In the genomic region with DNA sequence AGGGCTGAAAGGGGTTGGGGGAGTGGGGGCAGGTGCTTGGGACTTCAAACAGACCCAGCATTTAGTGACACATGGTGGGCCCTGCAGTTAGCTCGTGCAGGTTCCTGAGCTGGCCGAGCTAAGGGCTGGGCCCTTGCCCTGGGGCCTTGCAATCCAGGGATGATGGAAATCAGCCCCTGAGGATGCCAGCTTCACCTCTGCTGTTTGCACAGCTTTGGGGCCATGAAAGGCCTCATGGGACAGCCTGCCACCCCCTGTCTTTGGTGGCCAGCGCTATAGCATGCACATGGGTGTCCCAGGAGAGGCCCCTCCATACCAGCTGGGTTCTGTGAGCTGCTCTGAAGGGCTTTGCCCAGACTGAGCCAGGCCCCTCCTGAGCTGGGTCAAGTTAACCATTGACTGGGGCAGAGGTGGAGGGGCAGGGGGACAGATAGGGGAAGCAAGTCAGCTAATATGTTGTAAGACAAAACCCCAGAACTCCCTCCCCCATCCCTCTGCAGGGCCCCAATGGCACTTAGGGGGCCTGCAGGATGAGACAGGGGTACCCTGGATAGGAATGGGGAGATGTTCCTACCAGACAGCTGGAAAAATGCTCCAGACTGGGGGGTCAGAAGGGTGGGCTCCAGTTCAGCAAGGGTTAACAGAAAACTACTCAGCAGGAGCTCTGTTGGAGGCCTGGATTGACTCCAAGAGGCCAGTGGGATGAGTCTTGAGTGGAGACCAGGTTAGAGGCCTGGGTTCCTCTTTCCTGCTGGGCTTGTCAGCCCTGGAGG, we compare ENCODE assay signal across 15 cellular contexts. TPM values are rescaled to one million over a fixed set of nuclear protein-coding genes. Genes with fewer than 3 reads are reported as not detected.
DNase-seq lines count a peak whose midpoint lies in the region; ATAC-seq, FAIRE-seq and TF ChIP-seq lines count a peak whose summit lies in the region.
"Had no signal": no experiment of that assay in that cellular context is flagged by ENCODE, and none has a peak within 500 bp of the region (broad histone marks: within the 10 kb centered on the region; RNA-seq: fewer than 3 reads in every experiment).

No MANE protein-coding gene starts in this region.

- H3K4ac ChIP-seq in H9 (ENCODE audit: low read depth, low read length) = no peak overlapping the region

- peaks cover 22% of the 10 kb centered on the region for H3K27me3 Mint-ChIP-seq in H9 (ENCODE audit: low read depth)
- H3K27me3 Mint-ChIP-seq: activated CD4-positive, alpha-beta memory T cell treated with anti-CD3 and anti-CD28 coated beads for 36 hours had no signal

- no peak overlapping the region for H2AK5ac ChIP-seq in H9 (ENCODE audit: insufficient read length, low read length)

- H4K8ac ChIP-seq in H9 (replicated peaks; ENCODE audit: insufficient read length, low read depth, low read length) = no peak overlapping the region

- H2AFZ ChIP-seq in H9 (ENCODE audit: low read length) = no peak overlapping the region

- TF ChIP-seq CTCF in H9 (conservative IDR thresholded peaks at IDR 0.05) (no peak), pancreas (IDR thresholded peaks at IDR 0.05) (no peak), vagina (IDR thresholded peaks at IDR 0.05) (no peak)

- H3K4me2 ChIP-seq in H9 (ENCODE audit: insufficient read depth, insufficient read length, low read length) = peak overlapping the region; percentile 22

- no peak overlapping the region for H2BK120ac ChIP-seq in H9 (ENCODE audit: low read depth, low read length, poor library complexity, severe bottlenecking)

- peak overlapping the region; percentile 31; the same call in 1 of the 2 replicates for H3K14ac ChIP-seq in H9 (ENCODE audit: insufficient read depth, low read length)

- H3K27me3 ChIP-seq in H9 (ENCODE audit: insufficient read depth, low read length) (no peaks in the 10 kb centered on the region), pancreas (no peaks in the 10 kb centered on the region), vagina (no peaks in the 10 kb centered on the region)
- H3K27me3 ChIP-seq: MG63 had no signal

- peaks cover 10 to 40% of the 10 kb centered on the region in 2 experiments for H3K4me1 Mint-ChIP-seq in H9

- intact Hi-C loops in pancreas (cut with DNase I) = no loop called here
- intact Hi-C loops in vagina (cut with DNase I) = no loop called here

- H3K36me3 ChIP-seq in pancreas (peaks cover 0 to 12% (median 10%) of the 10 kb centered on the region in 3 donors), vagina (no peaks in the 10 kb centered on the region)
- H3K36me3 ChIP-seq: left ventricle myocardium inferior, MG63 had no signal

- no peak overlapping the region for H3K4me3 Mint-ChIP-seq in H9
- H3K4me3 Mint-ChIP-seq: activated CD4-positive, alpha-beta memory T cell treated with anti-CD3 and anti-CD28 coated beads for 36 hours had no signal

- no peak for TF ChIP-seq POLR2A in vagina (IDR thresholded peaks at IDR 0.05)

- no CpG with 5 or more reads among the region's 3 CpGs for WGBS in H9 (ENCODE audit: extremely low coverage, insufficient read length, low lambda C conversion rate)
- WGBS in pancreas, 2 donors = 4 to 15% methylated on average over 3 of the region's 3 CpGs

- H4K5ac ChIP-seq in H9 (ENCODE audit: insufficient read length, low read depth, low read length) = no peak overlapping the region

- H2BK5ac ChIP-seq in H9 (ENCODE audit: insufficient read length, low read length) = no peak overlapping the region

- peak overlapping the region; percentile 60 to 65 (median 63) for H3K4me3 ChIP-seq in pancreas
- no peak overlapping the region for H3K4me3 ChIP-seq in vagina
- H3K4me3 ChIP-seq: left ventricle myocardium inferior, MG63 had no signal

- H3K9me3 ChIP-seq in H9 (ENCODE audit: control insufficient read depth, low read depth, low read length) (no peaks in the 10 kb centered on the region), pancreas (no peaks in the 10 kb centered on the region), vagina (no peaks in the 10 kb centered on the region)
- H3K9me3 ChIP-seq: left ventricle myocardium inferior, MG63 had no signal

- H3K23ac ChIP-seq in H9 (ENCODE audit: insufficient read length, low read depth, low read length) = no peak overlapping the region

- no peak overlapping the region for H2BK20ac ChIP-seq in H9 (ENCODE audit: low read depth, low read length, poor library complexity, severe bottlenecking)

- FAIRE-seq in pancreas (lab: Jason Lieb, UNC) = no peak

- H3K9ac ChIP-seq in H9 (ENCODE audit: extremely low read depth, insufficient read length, low read length) = no peak overlapping the region

- DNase-seq in H9 (no peak), NCI-H146 treated with DMSO at 0.1 percent for 48 hours (lab: John Stamatoyannopoulos, UW; ENCODE audit: unreplicated experiment) (peak; percentile 69), glomerular visceral epithelial cell (ENCODE audit: extremely low spot score) (peak; percentile 42), pancreas (peak in 4 of 6 donors; percentile 60 to 65 (median 63)), LoVo (ENCODE audit: low spot score) (no peak), vagina (ENCODE audit: extremely low spot score in 2 of 2) (no peak), occipital lobe (lab: John Stamatoyannopoulos, UW) (no peak)
- DNase-seq in activated CD8-positive, alpha-beta memory T cell treated with anti-CD3 and anti-CD28 coated beads, Interleukin-2, amount 50 U/mL, for 48 hours = no peak
- DNase-seq: activated CD4-positive, alpha-beta memory T cell treated with anti-CD3 and anti-CD28 coated beads for 36 hours; activated naive CD4-positive, alpha-beta T cell treated with anti-CD3 and anti-CD28 coated beads, Interleukin-2, amount 50 U/mL, for 16 hours; left ventricle myocardium inferior; MG63; stimulated activated CD4-positive, alpha-beta T cell treated with anti-CD3 and anti-CD28 coated beads, Interleukin-4, amount 100 ng/mL, for 4 hours; T-helper 2 cell had no signal

- H3K4me1 ChIP-seq in H9 (ENCODE audit: insufficient read depth, low read length) (no peaks in the 10 kb centered on the region; the same call in 1 of the 2 replicates), pancreas (peaks cover 30 to 45% (median 43%) of the 10 kb centered on the region in 3 donors), vagina (peaks cover 12% of the 10 kb centered on the region)
- H3K4me1 ChIP-seq: left ventricle myocardium inferior had no signal

- H3K79me2 ChIP-seq in H9 (ENCODE audit: insufficient read depth, low read length) = no peaks in the 10 kb centered on the region

- no peak overlapping the region for H2BK15ac ChIP-seq in H9 (ENCODE audit: low read depth, low read length)

- ATAC-seq in pancreas = peak; percentile 17 to 45 (median 34)

- H3K56ac ChIP-seq in H9 (ENCODE audit: insufficient read length, low read depth, low read length) = no peak overlapping the region

- H3K27ac ChIP-seq in H9 (ENCODE audit: insufficient read length, low read depth, low read length) (no peak overlapping the region), pancreas (peak overlapping the region; percentile 61 to 97 (median 92)), vagina (no peak overlapping the region)
- H3K27ac ChIP-seq: left ventricle myocardium inferior had no signal

- no peak overlapping the region for H4K91ac ChIP-seq in H9 (ENCODE audit: insufficient read length, low read depth, low read length)

- H4K20me1 ChIP-seq in H9 (ENCODE audit: control insufficient read depth, insufficient read depth, insufficient read length) = no peaks in the 10 kb centered on the region

- no peak overlapping the region for H3K18ac ChIP-seq in H9 (ENCODE audit: insufficient read length, low read depth, low read length)

- H3K79me1 ChIP-seq in H9 (ENCODE audit: insufficient read depth, low read depth, low read length, poor library complexity, severe bottlenecking) = no peaks in the 10 kb centered on the region

- no peaks in the 10 kb centered on the region for H3K36me3 Mint-ChIP-seq in H9 (ENCODE audit: insufficient read depth in 1 of 3, low read depth in 3 of 3)
- H3K36me3 Mint-ChIP-seq: activated CD4-positive, alpha-beta memory T cell treated with anti-CD3 and anti-CD28 coated beads for 36 hours had no signal

- H2BK12ac ChIP-seq in H9 (ENCODE audit: insufficient read length, low read depth, low read length) = no peak overlapping the region

- no peaks in the 10 kb centered on the region for H3K23me2 ChIP-seq in H9 (ENCODE audit: insufficient read length, low read depth, low read length, poor library complexity, severe bottlenecking)

- H3T11ph ChIP-seq in H9 (ENCODE audit: low read length) = no peak overlapping the region

- H3K9me3 Mint-ChIP-seq in H9 = no peaks in the 10 kb centered on the region
- H3K9me3 Mint-ChIP-seq: activated CD4-positive, alpha-beta memory T cell treated with anti-CD3 and anti-CD28 coated beads for 36 hours had no signal

- no peak overlapping the region for H3K27ac Mint-ChIP-seq in H9
- H3K27ac Mint-ChIP-seq: activated CD4-positive, alpha-beta memory T cell treated with anti-CD3 and anti-CD28 coated beads for 36 hours had no signal

RNA-seq across cellular contexts. Expression of gene PRR15L, which starts 0.7 kb away (rescaled TPM):
- total RNA-seq in H9 (2021) (not detected in 2 replicates), pancreas (10 to 100 TPM; 26.6 to 68.6 (median 42.7) TPM), vagina (2.2 TPM), occipital lobe (not detected)
- 10 to 100 TPM; 59.9 to 64.9 TPM for polyA plus RNA-seq in pancreas
- total RNA-seq: activated CD4-positive, alpha-beta memory T cell treated with anti-CD3 and anti-CD28 coated beads for 36 hours; cerebellum had no signal

RNA-seq across cellular contexts. Expression of gene CDK5RAP3, which starts 13.9 kb away (rescaled TPM):
- 144 and 149 TPM in 2 replicates for total RNA-seq in H9 (2021)
- 100 to 1,000 TPM; 134 to 234 (median 165) TPM for total RNA-seq in pancreas
- 1,000 to 10,000 TPM; 1,052 to 1,312 TPM for polyA plus RNA-seq in pancreas
- 144 TPM for total RNA-seq in vagina
- total RNA-seq in occipital lobe = 61.6 TPM

RNA-seq across cellular contexts. Expression of gene PNPO, which starts 15.6 kb away (rescaled TPM):
- total RNA-seq in H9 (2021) (6.7 and 7.3 TPM in 2 replicates), pancreas (10 to 100 TPM; 13.2 to 23.5 (median 19.6) TPM), vagina (42.7 TPM), occipital lobe (7.5 TPM)
- 1 to 10 TPM; 6.5 to 7.6 TPM for polyA plus RNA-seq in pancreas

Comparison
In these comparisons a context has a peak if more than half of its experiments do, and no peak if none do; other contexts are left out.
1. DNase-seq: peak in NCI-H146 treated with DMSO at 0.1 percent for 48 hours (single experiment), glomerular visceral epithelial cell (single experiment) and pancreas (4 of 6); none in H9 (single experiment), LoVo (single experiment), vagina (0 of 2), activated CD8-positive, alpha-beta memory T cell treated with anti-CD3 and anti-CD28 coated beads, Interleukin-2, amount 50 U/mL, for 48 hours (single experiment) and occipital lobe (single experiment).
2. H3K27ac ChIP-seq: peak in pancreas (4 of 4); none in H9 (single experiment) and vagina (single experiment).
3. H3K4me3 ChIP-seq: peak in pancreas (4 of 4); none in vagina (0 of 2).